In the genomic region with DNA sequence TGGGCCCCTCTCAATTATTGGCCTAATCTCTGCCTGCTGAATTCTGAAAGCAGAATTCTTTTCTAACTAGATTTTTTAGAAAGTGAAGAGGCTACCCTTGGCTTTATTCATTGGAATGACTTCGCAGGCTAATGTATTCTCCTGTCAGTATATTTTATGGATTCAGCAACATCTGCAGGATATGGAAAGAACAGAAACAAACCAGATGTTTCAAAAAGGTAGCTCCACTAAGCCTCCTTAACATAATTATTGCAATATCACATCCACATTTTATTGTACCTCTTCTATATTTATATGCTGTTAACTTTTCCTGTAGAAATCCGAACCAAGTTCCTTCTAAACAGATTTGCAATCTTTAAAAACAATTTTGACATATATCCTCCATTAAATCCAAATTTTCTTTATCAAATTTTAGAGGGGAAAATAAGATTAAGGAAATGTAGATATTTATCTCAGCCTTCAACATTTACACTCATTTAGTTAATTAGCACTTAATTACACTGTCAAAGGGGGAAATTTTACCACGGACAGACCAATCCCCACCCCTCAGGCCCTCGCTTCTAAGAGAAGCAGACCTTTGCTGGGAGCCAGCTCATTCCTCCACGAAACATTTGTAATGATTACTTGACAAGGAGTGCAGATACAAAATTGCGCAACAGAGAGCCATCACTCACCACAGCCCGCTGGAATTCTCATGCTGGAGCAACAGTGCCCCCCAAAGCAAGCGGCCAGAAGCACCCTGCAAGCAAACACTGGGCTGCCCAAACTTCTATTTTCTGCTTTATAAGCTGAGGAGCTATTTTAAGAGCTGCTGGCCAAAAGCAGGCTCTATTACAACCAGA, we compare ENCODE assay signal across 8 cellular contexts.
A peak's percentile ranks its signal among the peaks of the same experiment; 100 is the strongest.
DNase-seq lines count a peak whose midpoint lies in the region; ATAC-seq and TF ChIP-seq lines count a peak whose summit lies in the region.

No MANE protein-coding gene starts in this region.

- in situ Hi-C loops in brain microvascular endothelial cell (cut with HindIII; ENCODE audit: low pct_ligation_motif_present, low sequenced_read_pairs) = no loop called here

- H3K4me1 Mint-ChIP-seq in activated naive CD4-positive, alpha-beta T cell treated with anti-CD3 and anti-CD28 coated beads, Interleukin-2, amount 10 ng/mL, durations not matched to agents 7 days and 5 days = no peaks in the 10 kb centered on the region
- no peaks in the 10 kb centered on the region for H3K4me1 Mint-ChIP-seq in CD8-positive, alpha-beta memory T cell

- H3K4me3 ChIP-seq in brain microvascular endothelial cell (ENCODE audit: low read depth, low read length) (no peak overlapping the region), skeletal muscle satellite cell (ENCODE audit: low read length) (no peak overlapping the region)
- H3K4me3 ChIP-seq in CD8-positive, alpha-beta memory T cell (ENCODE audit: low read length) = no peak overlapping the region

- H3K9me3 ChIP-seq in skeletal muscle satellite cell (replicated peaks; ENCODE audit: low read length) = no peaks in the 10 kb centered on the region
- no peaks in the 10 kb centered on the region for H3K9me3 ChIP-seq in CD8-positive, alpha-beta memory T cell (ENCODE audit: low read length)

- no peak overlapping the region for H3K27ac ChIP-seq in brain microvascular endothelial cell
- H3K27ac ChIP-seq in CD8-positive, alpha-beta memory T cell (ENCODE audit: low read depth, low read length) = no peak overlapping the region

- peaks cover 19% of the 10 kb centered on the region for H3K9me3 Mint-ChIP-seq in activated naive CD4-positive, alpha-beta T cell treated with anti-CD3 and anti-CD28 coated beads, Interleukin-2, amount 10 ng/mL, durations not matched to agents 7 days and 5 days
- peaks cover 0 to 9% (median 4%) of the 10 kb centered on the region in 5 donors for H3K9me3 Mint-ChIP-seq in CD8-positive, alpha-beta memory T cell

- TF ChIP-seq CTCF in brain microvascular endothelial cell (IDR thresholded peaks at IDR 0.05; ENCODE audit: low read depth, low read length, missing control alignments) = peak; percentile 93

- peak overlapping the region; percentile 46 for H3K4me2 ChIP-seq in skeletal muscle satellite cell (ENCODE audit: low read length)

- H3K27me3 ChIP-seq in brain microvascular endothelial cell (replicated peaks) (no peaks in the 10 kb centered on the region), skeletal muscle satellite cell (ENCODE audit: control insufficient read depth, insufficient read depth, low read length) (no peaks in the 10 kb centered on the region)
- no peaks in the 10 kb centered on the region for H3K27me3 ChIP-seq in CD8-positive, alpha-beta memory T cell (ENCODE audit: insufficient read depth, low read length, poor library complexity, severe bottlenecking)

- ATAC-seq in HG03520 (IDR thresholded peaks at IDR 0.05; ENCODE audit: unreplicated experiment) = no peak

- DNase-seq in activated naive CD4-positive, alpha-beta T cell treated with anti-CD3 and anti-CD28 coated beads, Interleukin-2, amount 10 ng/mL, durations not matched to agents 7 days and 5 days = peak; percentile 21
- DNase-seq in activated naive CD4-positive, alpha-beta T cell (lab: John Stamatoyannopoulos, UW) = no peak
- DNase-seq in NCI-H510A treated with DMSO at 0.1 percent for 48 hours (lab: John Stamatoyannopoulos, UW) (peak; percentile 9), brain microvascular endothelial cell (peak; percentile 87), iPS-NIHi7 (ENCODE audit: extremely low spot score) (peak; percentile 79)
- no peak for DNase-seq in CD8-positive, alpha-beta memory T cell

- H3K4me1 ChIP-seq in skeletal muscle satellite cell (ENCODE audit: control insufficient read depth, insufficient read depth, low read length) = peaks cover 25% of the 10 kb centered on the region
- H3K4me1 ChIP-seq in CD8-positive, alpha-beta memory T cell (ENCODE audit: insufficient read depth, low read length) = no peaks in the 10 kb centered on the region

- no peaks in the 10 kb centered on the region for H3K27me3 Mint-ChIP-seq in activated naive CD4-positive, alpha-beta T cell treated with anti-CD3 and anti-CD28 coated beads, Interleukin-2, amount 10 ng/mL, durations not matched to agents 7 days and 5 days
- peaks cover 3 to 5% of the 10 kb centered on the region in 2 donors for H3K27me3 Mint-ChIP-seq in CD8-positive, alpha-beta memory T cell

- peak overlapping the region; percentile 49 for H3K9ac ChIP-seq in skeletal muscle satellite cell (ENCODE audit: low read depth, low read length)

- H3K36me3 ChIP-seq in brain microvascular endothelial cell (replicated peaks) = no peaks in the 10 kb centered on the region
- no peaks in the 10 kb centered on the region for H3K36me3 ChIP-seq in skeletal muscle satellite cell (ENCODE audit: insufficient read depth, low read length)
- no peaks in the 10 kb centered on the region for H3K36me3 ChIP-seq in CD8-positive, alpha-beta memory T cell (ENCODE audit: insufficient read depth, low read length)

- no peak overlapping the region for H3K27ac Mint-ChIP-seq in activated naive CD4-positive, alpha-beta T cell treated with anti-CD3 and anti-CD28 coated beads, Interleukin-2, amount 10 ng/mL, durations not matched to agents 7 days and 5 days
- no peak overlapping the region for H3K27ac Mint-ChIP-seq in CD8-positive, alpha-beta memory T cell

- POLR2A ChIA-PET in CD8-positive, alpha-beta memory T cell (lab: Charles Lee) = no interaction called here

- H3K36me3 Mint-ChIP-seq in activated naive CD4-positive, alpha-beta T cell treated with anti-CD3 and anti-CD28 coated beads, Interleukin-2, amount 10 ng/mL, durations not matched to agents 7 days and 5 days = no peaks in the 10 kb centered on the region
- no peaks in the 10 kb centered on the region for H3K36me3 Mint-ChIP-seq in CD8-positive, alpha-beta memory T cell

- CTCF ChIA-PET in activated naive CD4-positive, alpha-beta T cell treated with anti-CD3 and anti-CD28 coated beads, Interleukin-2, amount 10 ng/mL, durations not matched to agents 7 days and 5 days (lab: Charles Lee) = no interaction called here
- CTCF ChIA-PET in CD8-positive, alpha-beta memory T cell (lab: Charles Lee) = no interaction called here

- no peak overlapping the region for H3K4me3 Mint-ChIP-seq in activated naive CD4-positive, alpha-beta T cell treated with anti-CD3 and anti-CD28 coated beads, Interleukin-2, amount 10 ng/mL, durations not matched to agents 7 days and 5 days
- no peak overlapping the region for H3K4me3 Mint-ChIP-seq in CD8-positive, alpha-beta memory T cell

Comparison
In these comparisons a context has a peak if more than half of its experiments do, and no peak if none do; other contexts are left out.
1. DNase-seq: peak in activated naive CD4-positive, alpha-beta T cell treated with anti-CD3 and anti-CD28 coated beads, Interleukin-2, amount 10 ng/mL, durations not matched to agents 7 days and 5 days (single experiment), NCI-H510A treated with DMSO at 0.1 percent for 48 hours (single experiment), brain microvascular endothelial cell (single experiment) and iPS-NIHi7 (single experiment); none in activated naive CD4-positive, alpha-beta T cell (0 of 4) and CD8-positive, alpha-beta memory T cell (0 of 5).